10 cellular contexts compared by ENCODE assay signal in genomic region chr20:41174782-41175181, GRCh38. TPM values are rescaled to one million over a fixed set of nuclear protein-coding genes. Genes with fewer than 3 reads are reported as not detected.
DNase-seq lines count a peak whose midpoint lies in the region; ATAC-seq, FAIRE-seq and TF ChIP-seq lines count a peak whose summit lies in the region.
"Had no signal": no experiment of that assay in that cellular context is flagged by ENCODE, and none has a peak within 500 bp of the region (broad histone marks: within the 10 kb centered on the region; RNA-seq: fewer than 3 reads in every experiment).

No MANE protein-coding gene starts in this region.

- peaks cover 53% of the 10 kb centered on the region for H3K36me3 ChIP-seq in CD8-positive, alpha-beta T cell (ENCODE audit: insufficient read depth, low read length)
- H3K36me3 ChIP-seq in endothelial cell of umbilical vein (ENCODE audit: control insufficient read depth in 2 of 2, extremely low read depth in 1 of 2, insufficient read depth in 2 of 2, low read length in 2 of 2) (peaks cover 18 to 57% of the 10 kb centered on the region in 2 experiments), ovary (no peaks in the 10 kb centered on the region)

- H3K79me2 ChIP-seq in endothelial cell of umbilical vein (ENCODE audit: control insufficient read depth, insufficient read depth, low read length), result no peaks in the 10 kb centered on the region

- peak overlapping the region; percentile 41 for H3K27ac Mint-ChIP-seq in CD8-positive, alpha-beta T cell

- H3K27me3 Mint-ChIP-seq in CD8-positive, alpha-beta T cell (ENCODE audit: low read depth), result no peaks in the 10 kb centered on the region

- H3K9me3 Mint-ChIP-seq in CD8-positive, alpha-beta T cell, result no peaks in the 10 kb centered on the region

- H3K27me3 ChIP-seq in CD8-positive, alpha-beta T cell (ENCODE audit: insufficient read depth, low read length), result no peaks in the 10 kb centered on the region
- no peaks in the 10 kb centered on the region for H3K27me3 ChIP-seq in endothelial cell of umbilical vein (ENCODE audit: control insufficient read depth in 2 of 2, insufficient read depth in 2 of 2, low read length in 2 of 2)
- no peaks in the 10 kb centered on the region for H3K27me3 ChIP-seq in ovary

- H3K9ac ChIP-seq in endothelial cell of umbilical vein (replicated peaks; ENCODE audit: extremely low read depth, insufficient read depth, low read length), result no peak overlapping the region

- DNase-seq in CD8-positive, alpha-beta T cell, result peak in 2 of 7 experiments; percentile 7 to 43
- DNase-seq in RWPE1 (ENCODE audit: low spot score) (no peak), endothelial cell of umbilical vein (ENCODE audit: low read depth, low spot score) (no peak), ovary (peak in 3 of 5 donors; percentile 18 to 62 (median 26)), SKM-1 (lab: John Stamatoyannopoulos, UW; ENCODE audit: unreplicated experiment) (no peak), NCI-H1417 treated with DMSO at 0.1 percent for 48 hours (lab: John Stamatoyannopoulos, UW) (no peak)
- DNase-seq in stimulated activated CD4-positive, alpha-beta T cell treated with anti-CD3 and anti-CD28 coated beads, Interleukin-4, amount 100 ng/mL, for 4 hours, result no peak
- DNase-seq: NCI-H1092 had no signal

- ATAC-seq in CD8-positive, alpha-beta T cell, result no peak
- no peak for ATAC-seq in HG02870 (IDR thresholded peaks at IDR 0.05; ENCODE audit: unreplicated experiment)
- ATAC-seq: esophagus mucosa had no signal

- H3K9me3 ChIP-seq in CD8-positive, alpha-beta T cell (ENCODE audit: low read length), result no peaks in the 10 kb centered on the region
- H3K9me3 ChIP-seq in endothelial cell of umbilical vein (replicated peaks; ENCODE audit: control insufficient read depth, insufficient read depth, low read length) (no peaks in the 10 kb centered on the region), ovary (no peaks in the 10 kb centered on the region)

- no peaks in the 10 kb centered on the region for H3K9me1 ChIP-seq in endothelial cell of umbilical vein (replicated peaks; ENCODE audit: control insufficient read depth, extremely low read depth, insufficient read depth, low read length)

- H3K4me2 ChIP-seq in endothelial cell of umbilical vein (ENCODE audit: insufficient read depth, low read length), result no peak overlapping the region

- H3K4me3 Mint-ChIP-seq in CD8-positive, alpha-beta T cell, result no peak overlapping the region

- CTCF ChIA-PET in CD8-positive, alpha-beta T cell (lab: Charles Lee), result interaction anchor here (0.6 to 3.3 kb wide), 5 partner anchors 11 to 165 kb away, joined by 3 to 33 read pairs (median 4); partner anchors contain the start of gene PLCG1
- CTCF ChIA-PET in RWPE1 (lab: Yijun Ruan, JAX) (interaction anchor here (0.7 to 2.3 kb wide), 3 partner anchors 14 to 57 kb away, joined by 3 to 21 read pairs (median 3); partner anchors contain the start of gene PLCG1), endothelial cell of umbilical vein (lab: Charles Lee) (interaction anchor here (4.3 to 7.0 kb wide), 2 partner anchors 58 to 166 kb away, joined by 117 to 295 read pairs; partner anchors contain the start of gene LPIN3)

- TSS peak; percentile 46 for BruUV-seq in endothelial cell of umbilical vein (replicated peaks; lab: Mats Ljungman, UMichigan)

- TF ChIP-seq EP300 in ovary (IDR thresholded peaks at IDR 0.05), result no peak

- dilution Hi-C loops in endothelial cell of umbilical vein (cut with MboI; ENCODE audit: extremely low pct_ligation_motif_present, low sequenced_read_pairs), result no loop called here

- peaks cover 75% of the 10 kb centered on the region for H3K36me3 Mint-ChIP-seq in CD8-positive, alpha-beta T cell

- H3K4me1 Mint-ChIP-seq in CD8-positive, alpha-beta T cell (ENCODE audit: low read depth), result peaks cover 40% of the 10 kb centered on the region

- no peak overlapping the region for H3K4me3 ChIP-seq in CD8-positive, alpha-beta T cell (ENCODE audit: low read depth, low read length)
- H3K4me3 ChIP-seq in endothelial cell of umbilical vein (replicated peaks in 1 of 3; ENCODE audit: insufficient read depth in 1 of 3, low read depth in 1 of 3, low read length in 3 of 3), result no peak overlapping the region
- H3K4me3 ChIP-seq in ovary, result no peak overlapping the region

- no peaks in the 10 kb centered on the region for H4K20me1 ChIP-seq in endothelial cell of umbilical vein (replicated peaks; ENCODE audit: control insufficient read depth, extremely low read depth, insufficient read depth, low read length)

- peaks cover 15% of the 10 kb centered on the region for H3K4me1 ChIP-seq in CD8-positive, alpha-beta T cell (ENCODE audit: insufficient read depth, low read length)
- peaks cover 7% of the 10 kb centered on the region for H3K4me1 ChIP-seq in endothelial cell of umbilical vein (ENCODE audit: control insufficient read depth, extremely low read depth, insufficient read depth, low read length)
- peaks cover 5% of the 10 kb centered on the region for H3K4me1 ChIP-seq in ovary (ENCODE audit: insufficient read depth)

- WGBS in ovary, 3 donors, result 16 to 20% (median 17%) methylated on average over 2 of the region's 2 CpGs

- TF ChIP-seq CTCF in CD8-positive, alpha-beta T cell (IDR thresholded peaks at IDR 0.05), result no peak
- TF ChIP-seq CTCF in RWPE1 (conservative IDR thresholded peaks at IDR 0.05; ENCODE audit: low read depth) (no peak), endothelial cell of umbilical vein (IDR thresholded peaks at IDR 0.05; ENCODE audit: extremely low read depth in 1 of 2, insufficient read depth in 1 of 2, low read depth in 1 of 2, low read length in 2 of 2) (no peak), ovary (IDR thresholded peaks at IDR 0.05) (no peak)

- H2AFZ ChIP-seq in endothelial cell of umbilical vein (ENCODE audit: low read depth, low read length), result no peak overlapping the region

- no peak overlapping the region for H3K27ac ChIP-seq in CD8-positive, alpha-beta T cell (ENCODE audit: low read depth, low read length)
- H3K27ac ChIP-seq in RWPE1, result peak overlapping the region; percentile 76
- H3K27ac ChIP-seq in endothelial cell of umbilical vein (ENCODE audit: insufficient read depth, low read depth, low read length), result no peak overlapping the region
- H3K27ac ChIP-seq in ovary, result peak overlapping the region; percentile 39 to 80

- POLR2A ChIA-PET in CD8-positive, alpha-beta T cell (lab: Charles Lee), result interaction anchor here (0.8 kb wide), 1 partner anchor 17 kb away, joined by 3 read pairs; no protein-coding TSS in a partner anchor
- POLR2A ChIA-PET in RWPE1 (lab: Yijun Ruan, JAX; ENCODE audit: low non-redundant PET) (no interaction called here), endothelial cell of umbilical vein (lab: Charles Lee) (no interaction called here)

- intact Hi-C loops in CD8-positive, alpha-beta T cell (cut with DNase I, micrococcal nuclease), result loop anchor here in 1 of 2 experiments (5.0 kb wide), 1 partner anchor 37 kb away; the partner anchor contains the start of gene PLCG1
- intact Hi-C loops in endothelial cell of umbilical vein (cut with micrococcal nuclease), result no loop called here
- intact Hi-C loops in ovary (cut with DNase I), result loop anchor here in 3 of 4 donors (1.0 to 5.0 kb wide), 2 partner anchors 58 to 235 kb away; no protein-coding TSS in a partner anchor

- FAIRE-seq in endothelial cell of umbilical vein (lab: Jason Lieb, UNC), result no peak

- TF ChIP-seq POLR2A in endothelial cell of umbilical vein (IDR thresholded peaks at IDR 0.05; ENCODE audit: low read depth, low read length), result no peak
- no peak for TF ChIP-seq POLR2A in ovary (IDR thresholded peaks at IDR 0.05)

TF ChIP-seq in endothelial cell of umbilical vein, 7 proteins besides CTCF, POLR2A, EP300 and RAD21:
- TF ChIP-seq POLR2AphosphoS5 (IDR thresholded peaks at IDR 0.05; ENCODE audit: insufficient read depth, low read depth, low read length) (no peak), FOS (IDR thresholded peaks at IDR 0.05; ENCODE audit: borderline replicate concordance, insufficient read depth, low read length) (no peak), GATA2 (IDR thresholded peaks at IDR 0.05; ENCODE audit: insufficient read depth, insufficient read length, low read depth, low read length) (no peak), EZH2 (IDR thresholded peaks at IDR 0.05; ENCODE audit: borderline replicate concordance, low read depth, low read length, severe bottlenecking) (no peak), MYC (IDR thresholded peaks at IDR 0.05; ENCODE audit: low read depth, low read length) (no peak), JUN (IDR thresholded peaks at IDR 0.05; ENCODE audit: borderline replicate concordance, insufficient read depth, insufficient read length, low read depth) (no peak), MAX (IDR thresholded peaks at IDR 0.05; ENCODE audit: insufficient read depth, insufficient read length) (no peak)

RNA-seq across cellular contexts. Expression of gene PLCG1, which starts 37.4 kb away (rescaled TPM):
- 100 to 1,000 TPM; 335 to 366 TPM for total RNA-seq in CD8-positive, alpha-beta T cell
- total RNA-seq in endothelial cell of umbilical vein (219 and 224 TPM in 2 replicates), ovary (100 to 1,000 TPM in 5 of 7 donors, 10 to 100 TPM in 2; 63.0 to 158 (median 104) TPM)
- polyA plus RNA-seq in endothelial cell of umbilical vein (151 and 164 TPM in 2 replicates), ovary (10 to 100 TPM; 56.1 to 77.2 TPM)
- 93.8 and 102 TPM in 2 replicates for polyA plus RNA-seq in endothelial cell of umbilical vein (2011; cell fraction: cytosol; rRNA removed)
- 1,047 and 1,209 TPM in 2 replicates for polyA plus RNA-seq in endothelial cell of umbilical vein (2011; cell fraction: nucleus; rRNA removed)
- polyA plus RNA-seq in endothelial cell of umbilical vein (2012), result 117 and 145 TPM in 2 replicates
- 318 and 338 TPM in 2 replicates for polyA minus RNA-seq in endothelial cell of umbilical vein
- 39.2 TPM for polyA minus RNA-seq in endothelial cell of umbilical vein (2011; cell fraction: cytosol; rRNA and poly(A)+ RNA removed)
- 317 and 330 TPM in 2 replicates for polyA minus RNA-seq in endothelial cell of umbilical vein (2011; cell fraction: nucleus; rRNA and poly(A)+ RNA removed)

Comparison
In these comparisons a context has a peak if more than half of its experiments do, and no peak if none do; other contexts are left out.
1. DNase-seq: peak in ovary (3 of 5); none in RWPE1 (single experiment), endothelial cell of umbilical vein (single experiment), SKM-1 (single experiment), NCI-H1417 treated with DMSO at 0.1 percent for 48 hours (single experiment) and stimulated activated CD4-positive, alpha-beta T cell treated with anti-CD3 and anti-CD28 coated beads, Interleukin-4, amount 100 ng/mL, for 4 hours (0 of 2).
2. H3K27ac ChIP-seq: peak in RWPE1 (single experiment) and ovary (2 of 2); none in CD8-positive, alpha-beta T cell (single experiment) and endothelial cell of umbilical vein (single experiment).